In the genomic region with DNA sequence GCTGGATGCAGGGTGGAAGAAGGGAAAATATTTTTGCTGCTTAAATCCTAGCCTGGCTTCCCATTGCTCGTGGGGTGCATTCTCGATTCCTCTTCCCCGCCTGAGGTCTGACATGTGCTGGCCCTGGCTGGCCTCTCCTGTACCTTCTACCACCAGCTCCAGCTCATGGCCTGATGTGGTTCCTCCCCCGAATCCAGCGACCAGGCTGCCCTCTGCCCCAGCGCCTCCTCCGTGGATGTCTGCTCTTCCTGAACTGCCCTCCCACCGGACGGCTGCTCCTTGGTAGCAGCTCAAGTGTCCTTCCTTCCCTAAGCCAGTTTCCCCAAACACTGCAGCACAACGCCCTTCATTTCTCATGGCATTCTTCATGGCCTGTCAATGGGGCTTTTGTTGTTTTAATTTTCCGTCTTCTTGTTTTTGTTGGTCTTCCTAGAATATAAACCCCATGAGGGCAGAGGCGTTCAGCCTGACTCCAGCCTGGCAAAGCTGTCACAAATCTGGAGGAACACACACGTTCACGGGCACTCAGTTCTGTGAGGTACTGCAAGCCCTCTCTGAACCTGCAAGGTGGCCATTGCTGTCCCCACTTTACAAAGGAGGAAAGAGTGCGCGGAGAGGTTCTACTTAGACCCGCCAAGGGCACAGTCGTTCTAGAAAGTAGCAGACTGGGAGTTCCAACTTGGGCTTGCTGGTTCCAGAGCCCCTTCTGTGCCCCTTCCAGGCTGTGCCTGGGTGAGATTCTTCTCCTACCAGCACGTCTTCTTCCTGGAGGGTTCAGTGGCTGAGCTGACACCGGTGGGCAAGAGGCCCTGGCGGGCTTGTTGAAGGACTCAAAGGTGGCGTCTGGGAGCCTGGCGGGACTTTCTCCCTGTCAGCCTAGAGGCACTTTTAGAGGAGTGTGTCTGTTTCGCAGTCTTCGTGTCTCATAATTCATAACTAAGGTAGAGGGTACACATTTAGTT, we compare ENCODE assay signal across 9 cellular contexts. TPM values are rescaled to one million over a fixed set of nuclear protein-coding genes. Genes with fewer than 3 reads are reported as not detected.
DNase-seq lines count a peak whose midpoint lies in the region; ATAC-seq and TF ChIP-seq lines count a peak whose summit lies in the region.
"Had no signal": no experiment of that assay in that cellular context is flagged by ENCODE, and none has a peak within 500 bp of the region (broad histone marks: within the 10 kb centered on the region; RNA-seq: fewer than 3 reads in every experiment).

No MANE protein-coding gene starts in this region.

- H3K27ac ChIP-seq in thoracic aorta, result peak overlapping the region; percentile 78 to 81
- H3K27ac ChIP-seq: foreskin keratinocyte had no signal

- peaks cover 2% of the 10 kb centered on the region for H3K36me3 Mint-ChIP-seq in activated T-cell treated with anti-CD3 and anti-CD28 coated beads, Interleukin-2, amount 50 U/mL, for 24 hours (ENCODE audit: low read depth)
- H3K36me3 Mint-ChIP-seq in activated B cell treated with CpG ODN at 0.5 μM for 24 hours (ENCODE audit: low read depth) (no peaks in the 10 kb centered on the region), immature natural killer cell (no peaks in the 10 kb centered on the region)

- peak overlapping the region; percentile 68 for H3K4me3 Mint-ChIP-seq in activated T-cell treated with anti-CD3 and anti-CD28 coated beads, Interleukin-2, amount 50 U/mL, for 24 hours
- peak overlapping the region; percentile 57 for H3K4me3 Mint-ChIP-seq in activated B cell treated with CpG ODN at 0.5 μM for 24 hours
- peak overlapping the region; percentile 69 to 83 (median 75) for H3K4me3 Mint-ChIP-seq in immature natural killer cell

- H3K27ac Mint-ChIP-seq in activated T-cell treated with anti-CD3 and anti-CD28 coated beads, Interleukin-2, amount 50 U/mL, for 24 hours, result peak overlapping the region; percentile 44
- no peak overlapping the region for H3K27ac Mint-ChIP-seq in activated B cell treated with CpG ODN at 0.5 μM for 24 hours
- peak overlapping the region in 1 of 6 donors; percentile 78 for H3K27ac Mint-ChIP-seq in immature natural killer cell

- no peaks in the 10 kb centered on the region for H3K36me3 ChIP-seq in thoracic aorta

- CTCF ChIA-PET in activated B cell treated with CpG ODN at 0.5 μM for 24 hours (lab: Charles Lee), result interaction anchor here (0.9 kb wide), 1 partner anchor 54 kb away, joined by 3 read pairs; no protein-coding TSS in a partner anchor

- H3K27me3 ChIP-seq in thoracic aorta (replicated peaks; ENCODE audit: insufficient read depth), result no peaks in the 10 kb centered on the region
- H3K27me3 ChIP-seq: foreskin keratinocyte had no signal

- DNase-seq in activated T-cell treated with anti-CD3 and anti-CD28 coated beads, Interleukin-2, amount 50 U/mL, for 24 hours, result no peak
- no peak for DNase-seq in activated T-cell treated with anti-CD3 and anti-CD28 coated beads, Interleukin-2, amount 50 U/mL, for 48 hours
- no peak for DNase-seq in activated B cell treated with CpG ODN at 0.5 μM for 24 hours
- no peak for DNase-seq in immature natural killer cell
- no peak for DNase-seq in thoracic aorta (ENCODE audit: low spot score)
- DNase-seq in NK-92 (lab: John Stamatoyannopoulos, UW; ENCODE audit: unreplicated experiment), result no peak
- DNase-seq in activated CD4-positive, CD25-positive, alpha-beta regulatory T cell (lab: John Stamatoyannopoulos, UW), result no peak
- DNase-seq: foreskin keratinocyte had no signal

- peaks cover under 1% of the 10 kb centered on the region for H3K27me3 Mint-ChIP-seq in activated T-cell treated with anti-CD3 and anti-CD28 coated beads, Interleukin-2, amount 50 U/mL, for 24 hours
- H3K27me3 Mint-ChIP-seq in activated B cell treated with CpG ODN at 0.5 μM for 24 hours (peaks cover 21% of the 10 kb centered on the region), immature natural killer cell (ENCODE audit: low read depth in 3 of 3) (peaks cover 10 to 24% (median 15%) of the 10 kb centered on the region in 3 donors)

- peaks cover 20% of the 10 kb centered on the region for H3K4me1 Mint-ChIP-seq in activated T-cell treated with anti-CD3 and anti-CD28 coated beads, Interleukin-2, amount 50 U/mL, for 24 hours (ENCODE audit: low read depth)
- H3K4me1 Mint-ChIP-seq in activated B cell treated with CpG ODN at 0.5 μM for 24 hours (peaks cover 13% of the 10 kb centered on the region), immature natural killer cell (peaks cover 8 to 15% of the 10 kb centered on the region in 2 donors)

- H3K9me3 ChIP-seq in thoracic aorta, result no peaks in the 10 kb centered on the region

- H3K4me3 ChIP-seq in thoracic aorta, result peak overlapping the region; percentile 69

- peaks cover 13 to 36% of the 10 kb centered on the region in 2 donors for H3K4me1 ChIP-seq in thoracic aorta (ENCODE audit: control insufficient read depth in 1 of 2, low read depth in 2 of 2)

- intact Hi-C loops in activated B cell treated with CpG ODN at 0.5 μM for 24 hours (cut with micrococcal nuclease), result loop anchor here (5.0 kb wide), 2 partner anchors 71 to 136 kb away; no protein-coding TSS in a partner anchor

- ATAC-seq in activated B cell treated with CpG ODN at 0.5 μM for 24 hours (ENCODE audit: low read depth) (no peak), thoracic aorta (ENCODE audit: insufficient number of reproducible peaks, low FRiP score, low read depth) (no peak), HG03457 (IDR thresholded peaks at IDR 0.05; ENCODE audit: unreplicated experiment) (no peak)

- no peak for TF ChIP-seq CTCF in activated B cell treated with CpG ODN at 0.5 μM for 24 hours (IDR thresholded peaks at IDR 0.05)
- no peak for TF ChIP-seq CTCF in thoracic aorta (IDR thresholded peaks at IDR 0.05)

- no peaks in the 10 kb centered on the region for H3K9me3 Mint-ChIP-seq in activated T-cell treated with anti-CD3 and anti-CD28 coated beads, Interleukin-2, amount 50 U/mL, for 24 hours
- H3K9me3 Mint-ChIP-seq in activated B cell treated with CpG ODN at 0.5 μM for 24 hours (no peaks in the 10 kb centered on the region), immature natural killer cell (no peaks in the 10 kb centered on the region)

- POLR2A ChIA-PET in activated B cell treated with CpG ODN at 0.5 μM for 24 hours (lab: Charles Lee), result interaction anchor here (0.7 kb wide), 2 partner anchors 10 to 149 kb away, joined by 3 to 6 read pairs; a partner anchor contains a TSS

RNA-seq across cellular contexts. Expression of a gene that starts 1.0 kb away (rescaled TPM):
- total RNA-seq in activated B cell treated with CpG ODN at 0.5 μM for 24 hours, result 7.7 and 8.7 TPM in 2 replicates
- 1 to 10 TPM in 1 of 3 donors, under 1 TPM in 2; 0.03 to 1.2 (median 0.66) TPM for polyA plus RNA-seq in immature natural killer cell
- total RNA-seq in thoracic aorta, result 10 to 100 TPM; 67.2 to 99.1 TPM

RNA-seq across cellular contexts. Expression of a gene that starts 39.7 kb away (rescaled TPM):
- total RNA-seq in activated B cell treated with CpG ODN at 0.5 μM for 24 hours (75.5 and 78.0 TPM in 2 replicates), thoracic aorta (10 to 100 TPM; 37.9 to 63.0 TPM)
- 10 to 100 TPM; 10.4 to 27.1 (median 12.6) TPM for polyA plus RNA-seq in immature natural killer cell
